ENCODE assay signal across 13 cellular contexts in the genomic region with DNA sequence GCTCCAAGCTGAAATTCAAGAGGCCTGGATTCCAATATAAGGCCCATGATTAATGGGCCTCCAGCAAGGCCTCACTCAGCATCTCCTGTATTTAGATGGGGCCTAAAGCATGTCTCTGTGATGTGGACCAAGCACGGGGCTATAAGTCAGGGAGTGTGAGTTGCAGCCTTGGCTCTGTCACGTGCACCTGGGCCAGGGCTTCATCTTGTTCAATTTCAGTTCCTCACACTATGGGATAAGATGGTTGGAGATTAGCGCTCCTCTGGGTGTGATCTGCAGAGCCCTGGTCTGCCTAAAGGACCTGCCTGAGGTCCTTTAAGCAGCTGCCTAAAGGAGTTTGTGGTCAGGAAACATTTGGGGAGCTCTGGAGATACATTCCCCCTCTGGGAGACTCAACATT.
"Had no signal": no experiment of that assay in that cellular context is flagged by ENCODE, and none has a peak within 500 bp of the region (broad histone marks: within the 10 kb centered on the region; RNA-seq: fewer than 3 reads in every experiment).

No MANE protein-coding gene starts in this region.

- H3K27ac Mint-ChIP-seq: activated CD8-positive, alpha-beta memory T cell treated with anti-CD3 and anti-CD28 coated beads, Interleukin-2, amount 10 ng/mL, durations not matched to agents 7 days and 5 days; naive thymus-derived CD4-positive, alpha-beta T cell had no signal

- H3K36me3 ChIP-seq: cardiac muscle cell, pancreas, sigmoid colon, thoracic aorta had no signal

- H3K27me3 ChIP-seq: cardiac muscle cell, dorsolateral prefrontal cortex, pancreas, sigmoid colon, spleen had no signal

- H3K4me1 ChIP-seq: pancreas had no signal

- H3K4me3 ChIP-seq: cardiac muscle cell, dorsolateral prefrontal cortex, pancreas, sigmoid colon, spleen, thoracic aorta had no signal

- ATAC-seq: activated CD8-positive, alpha-beta memory T cell treated with anti-CD3 and anti-CD28 coated beads, Interleukin-2, amount 10 ng/mL, durations not matched to agents 7 days and 5 days; left lobe of liver; naive thymus-derived CD4-positive, alpha-beta T cell; pancreas had no signal

- H3K4me3 Mint-ChIP-seq: activated CD8-positive, alpha-beta memory T cell treated with anti-CD3 and anti-CD28 coated beads, Interleukin-2, amount 10 ng/mL, durations not matched to agents 7 days and 5 days; naive thymus-derived CD4-positive, alpha-beta T cell had no signal

- DNase-seq: activated CD4-positive, alpha-beta T cell treated with anti-CD3 and anti-CD28 coated beads, Interleukin-2, amount 50 U/mL, for 48 hours; activated CD8-positive, alpha-beta memory T cell treated with anti-CD3 and anti-CD28 coated beads, Interleukin-2, amount 10 ng/mL, durations not matched to agents 7 days and 5 days; activated naive CD4-positive, alpha-beta T cell treated with anti-CD3 and anti-CD28 coated beads, Interleukin-2, amount 50 U/mL, for 16 hours; activated T-cell treated with anti-CD3 and anti-CD28 coated beads, Interleukin-2, amount 50 U/mL, for 1 hour; naive thymus-derived CD4-positive, alpha-beta T cell; pancreas; sigmoid colon; T1000 had no signal

- H3K9me3 ChIP-seq: pancreas, sigmoid colon, spleen, thoracic aorta had no signal

- H3K27ac ChIP-seq: cardiac muscle cell, dorsolateral prefrontal cortex, pancreas, sigmoid colon, spleen, thoracic aorta had no signal

- H3K36me3 Mint-ChIP-seq: activated CD8-positive, alpha-beta memory T cell treated with anti-CD3 and anti-CD28 coated beads, Interleukin-2, amount 10 ng/mL, durations not matched to agents 7 days and 5 days had no signal
